In the genomic region with DNA sequence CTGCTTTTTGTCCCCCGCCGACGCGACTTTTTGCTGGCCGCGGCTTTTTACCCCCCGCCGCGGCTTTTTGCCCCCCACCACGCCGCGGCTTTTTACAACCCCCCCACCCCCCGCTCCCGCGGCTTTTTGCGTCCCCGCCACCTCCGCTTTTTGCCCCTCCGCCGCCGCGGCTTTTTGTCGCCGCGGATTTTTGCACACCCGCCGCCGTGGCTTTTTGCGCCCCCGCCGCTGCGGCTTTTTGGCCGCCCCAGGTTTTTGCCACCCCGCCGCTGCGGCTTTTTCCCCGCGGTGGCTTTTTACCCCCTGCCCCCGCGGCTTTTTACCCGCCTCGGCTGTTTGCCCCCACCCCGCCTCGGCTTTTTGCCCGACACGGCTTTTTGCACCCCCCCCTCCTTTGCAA, we compare ENCODE assay signal across 25 cellular contexts.
DNase-seq lines count a peak whose midpoint lies in the region; ATAC-seq, FAIRE-seq and TF ChIP-seq lines count a peak whose summit lies in the region.
"Had no signal": no experiment of that assay in that cellular context is flagged by ENCODE, and none has a peak within 500 bp of the region (broad histone marks: within the 10 kb centered on the region; RNA-seq: fewer than 3 reads in every experiment).

No MANE protein-coding gene starts in this region.

- no peak overlapping the region for H3K4me3 ChIP-seq in K562
- H3K4me3 ChIP-seq: BLaER1, GM12878, GM23338 had no signal

- BruUV-seq in K562 (replicated peaks; lab: Mats Ljungman, UMichigan) = no TSS peak

- CTCF ChIA-PET in K562 (lab: Yijun Ruan, JAX; ENCODE audit: low intra/inter-chr PET ratio) = no interaction called here

- H3K9ac ChIP-seq in K562 (ENCODE audit: insufficient read depth in 1 of 2, low read depth in 2 of 2, low read length in 2 of 2) = no peak overlapping the region
- H3K9ac ChIP-seq: BLaER1 had no signal

- 43% methylated on average over 38 of the region's 46 CpGs for WGBS in K562 (ENCODE audit: insufficient coverage, low coverage, missing lambda C conversion rate)

- TF ChIP-seq EP300 in K562 (IDR thresholded peaks at IDR 0.05; ENCODE audit: low read length) = no peak

- H3K79me2 ChIP-seq in K562 (ENCODE audit: control insufficient read depth, insufficient read depth, low read length) = no peaks in the 10 kb centered on the region

- no peak for ATAC-seq in K562
- no peak for ATAC-seq in GM19351 (IDR thresholded peaks at IDR 0.05; ENCODE audit: unreplicated experiment)
- ATAC-seq: CD8-positive, alpha-beta T cell; GM12878; GM23338; HCT116 had no signal

- H3K4me1 ChIP-seq in K562 (replicated peaks in 1 of 2; ENCODE audit: control insufficient read depth in 2 of 2, insufficient read depth in 2 of 2, low read length in 2 of 2) = peaks cover 0 to 13% of the 10 kb centered on the region in 2 experiments; a peak in 2 of 5 replicates
- H3K4me1 ChIP-seq: BLaER1, Caco-2 had no signal

- TF ChIP-seq CTCF in K562 (IDR thresholded peaks at IDR 0.05 in 2 of 3, conservative IDR thresholded peaks at IDR 0.05 in 1 of 3; ENCODE audit: insufficient read depth in 2 of 3, low read depth in 1 of 3, low read length in 3 of 3) = no peak

- peak; percentile 5 for DNase-seq in NCI-H82 (lab: John Stamatoyannopoulos, UW)
- no peak for DNase-seq in NCI-H82 treated with DMSO at 0.1 percent for 48 hours (lab: John Stamatoyannopoulos, UW; ENCODE audit: unreplicated experiment)
- peak; percentile 41 for DNase-seq in D341Med (ENCODE audit: low spot score)
- DNase-seq in K562 (ENCODE audit: extremely low read depth in 1 of 4, low spot score in 3 of 4) = peak in 3 of 4 experiments; percentile 9 to 10 (median 9)
- peak; percentile 18 for DNase-seq in posterior vena cava (ENCODE audit: low spot score)
- DNase-seq in activated T-cell treated with anti-CD3 and anti-CD28 coated beads, Interleukin-2, amount 50 U/mL, for 48 hours = no peak
- DNase-seq in NCI-H2227 treated with DMSO at 0.1 percent for 48 hours (lab: John Stamatoyannopoulos, UW) = no peak
- DNase-seq: Caco-2; CD4-positive, CD25-positive, alpha-beta regulatory T cell; CD8-positive, alpha-beta T cell; DMS 273 treated with DMSO at 0.1 percent for 48 hours; DMS79; EL; GDM1; H9 had no signal

- no peak for TF ChIP-seq RAD21 in K562 (CRISPR knock-in tag; conservative IDR thresholded peaks at IDR 0.05 in 1 of 2, IDR thresholded peaks at IDR 0.05 in 1 of 2)

- no peak overlapping the region for H3K4me2 ChIP-seq in K562 (ENCODE audit: insufficient read depth, low read length)
- H3K4me2 ChIP-seq: BLaER1, GM23338 had no signal

- no peak overlapping the region for H2AFZ ChIP-seq in K562 (ENCODE audit: low read depth, low read length)
- H2AFZ ChIP-seq: GM23338 had no signal

- H4K20me1 ChIP-seq in K562 (replicated peaks; ENCODE audit: control insufficient read depth, insufficient read depth, low read length) = no peaks in the 10 kb centered on the region
- H4K20me1 ChIP-seq: BLaER1 had no signal

- POLR2A ChIA-PET in K562 (lab: Yijun Ruan, JAX) = no interaction called here

- no peaks in the 10 kb centered on the region for H3K9me1 ChIP-seq in K562 (ENCODE audit: control insufficient read depth, insufficient read depth, low read length)

- in situ Hi-C loops in K562 (cut with MboI) = no loop called here

- no peak for FAIRE-seq in K562 (lab: Jason Lieb, UNC)
- FAIRE-seq: A204.1, D721Med, GM12878, GM19239 had no signal

- no peaks in the 10 kb centered on the region for H3K36me3 ChIP-seq in K562 (ENCODE audit: control insufficient read depth, insufficient read depth, low read length)
- H3K36me3 ChIP-seq: BLaER1 had no signal

- no peak for TF ChIP-seq POLR2A in K562 (conservative IDR thresholded peaks at IDR 0.05)

- no peaks in the 10 kb centered on the region for H3K9me3 ChIP-seq in K562 (replicated peaks; ENCODE audit: control insufficient read depth, insufficient read depth, low read depth, low read length)
- H3K9me3 ChIP-seq: Caco-2 had no signal

- intact Hi-C loops in K562 (cut with micrococcal nuclease) (no loop called here), posterior vena cava (cut with DNase I) (no loop called here)

- no peak overlapping the region for H3K27ac ChIP-seq in K562 (ENCODE audit: extremely low read depth, low read depth, low read length)
- H3K27ac ChIP-seq: 22Rv1, BLaER1, C4-2B had no signal

- H3K27me3 ChIP-seq in K562 (ENCODE audit: control insufficient read depth in 2 of 2, insufficient read depth in 2 of 2, low read length in 2 of 2) = peaks cover 8 to 28% of the 10 kb centered on the region in 2 experiments; a peak in 4 of 5 replicates
- H3K27me3 ChIP-seq: BLaER1 had no signal

TF ChIP-seq in K562, 482 proteins besides CTCF, POLR2A, EP300 and RAD21:
- no peak for TF ChIP-seq ZNF23 (CRISPR knock-in tag; IDR thresholded peaks at IDR 0.05)
- no peak for TF ChIP-seq ADNP (tag; IDR thresholded peaks at IDR 0.05)
- TF ChIP-seq HNRNPLL (IDR thresholded peaks at IDR 0.05; ENCODE audit: low read depth, low read length, poor library complexity, severe bottlenecking) = no peak
- no peak for TF ChIP-seq TEAD1 (CRISPR knock-in tag; IDR thresholded peaks at IDR 0.05)
- no peak for TF ChIP-seq NCOR1 (IDR thresholded peaks at IDR 0.05)
- TF ChIP-seq, protein P1, sequence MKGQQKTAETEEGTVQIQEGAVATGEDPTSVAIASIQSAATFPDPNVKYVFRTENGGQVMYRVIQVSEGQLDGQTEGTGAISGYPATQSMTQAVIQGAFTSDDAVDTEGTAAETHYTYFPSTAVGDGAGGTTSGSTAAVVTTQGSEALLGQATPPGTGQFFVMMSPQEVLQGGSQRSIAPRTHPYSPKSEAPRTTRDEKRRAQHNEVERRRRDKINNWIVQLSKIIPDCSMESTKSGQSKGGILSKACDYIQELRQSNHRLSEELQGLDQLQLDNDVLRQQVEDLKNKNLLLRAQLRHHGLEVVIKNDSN (CRISPR knock-in tag; IDR thresholded peaks at IDR 0.05) = no peak
- no peak for TF ChIP-seq STAT5A (IDR thresholded peaks at IDR 0.05; ENCODE audit: borderline replicate concordance, low read length)
- TF ChIP-seq ZZZ3 (IDR thresholded peaks at IDR 0.05) = no peak
- TF ChIP-seq TAF1 (IDR thresholded peaks at IDR 0.05; ENCODE audit: control insufficient read depth, extremely low read depth, insufficient read depth, low read length, severe bottlenecking) = no peak
- TF ChIP-seq, protein P2, sequence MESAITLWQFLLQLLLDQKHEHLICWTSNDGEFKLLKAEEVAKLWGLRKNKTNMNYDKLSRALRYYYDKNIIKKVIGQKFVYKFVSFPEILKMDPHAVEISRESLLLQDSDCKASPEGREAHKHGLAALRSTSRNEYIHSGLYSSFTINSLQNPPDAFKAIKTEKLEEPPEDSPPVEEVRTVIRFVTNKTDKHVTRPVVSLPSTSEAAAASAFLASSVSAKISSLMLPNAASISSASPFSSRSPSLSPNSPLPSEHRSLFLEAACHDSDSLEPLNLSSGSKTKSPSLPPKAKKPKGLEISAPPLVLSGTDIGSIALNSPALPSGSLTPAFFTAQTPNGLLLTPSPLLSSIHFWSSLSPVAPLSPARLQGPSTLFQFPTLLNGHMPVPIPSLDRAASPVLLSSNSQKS (CRISPR knock-in tag; IDR thresholded peaks at IDR 0.05) = no peak
- TF ChIP-seq RFX7 (CRISPR knock-in tag; IDR thresholded peaks at IDR 0.05) = no peak
- no peak for TF ChIP-seq CBX8 (IDR thresholded peaks at IDR 0.05; ENCODE audit: borderline replicate concordance, extremely low read depth, low read depth, low read length, poor library complexity, severe bottlenecking)
- no peak for TF ChIP-seq HMGN3 (IDR thresholded peaks at IDR 0.05; ENCODE audit: borderline replicate concordance, extremely low read depth, insufficient read length, low read depth, low read length)

Comparison
In these comparisons a context has a peak if more than half of its experiments do, and no peak if none do; other contexts are left out.
1. DNase-seq: peak in NCI-H82 (single experiment), D341Med (single experiment), K562 (3 of 4) and posterior vena cava (single experiment); none in NCI-H82 treated with DMSO at 0.1 percent for 48 hours (single experiment), activated T-cell treated with anti-CD3 and anti-CD28 coated beads, Interleukin-2, amount 50 U/mL, for 48 hours (0 of 2) and NCI-H2227 treated with DMSO at 0.1 percent for 48 hours (single experiment).